In the genomic region with DNA sequence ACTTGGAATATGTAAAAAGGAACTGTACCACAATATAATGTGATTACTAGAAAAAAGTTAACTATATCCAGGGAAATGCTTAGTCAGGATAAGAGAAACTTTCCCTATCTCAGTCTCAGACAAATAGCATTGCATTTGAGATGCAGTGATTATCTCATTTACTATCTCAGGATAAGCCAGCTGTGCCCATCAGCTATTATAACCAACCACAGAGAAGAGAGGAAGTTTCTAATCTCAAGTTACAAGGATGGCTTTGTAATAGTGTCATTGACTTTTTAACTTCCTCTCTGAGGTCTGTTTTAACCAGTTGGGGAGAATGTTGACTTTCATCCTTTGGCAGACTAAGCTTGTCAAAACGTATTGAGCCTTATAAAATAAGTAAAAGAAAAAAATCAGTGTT, we compare ENCODE assay signal across 9 cellular contexts. TPM values are rescaled to one million over a fixed set of nuclear protein-coding genes. Genes with fewer than 3 reads are reported as not detected.
A peak's percentile ranks its signal among the peaks of the same experiment; 100 is the strongest.
DNase-seq lines count a peak whose midpoint lies in the region; ATAC-seq and TF ChIP-seq lines count a peak whose summit lies in the region.
"Had no signal": no experiment of that assay in that cellular context is flagged by ENCODE, and none has a peak within 500 bp of the region (broad histone marks: within the 10 kb centered on the region; RNA-seq: fewer than 3 reads in every experiment).

No MANE protein-coding gene starts in this region.

- TF ChIP-seq RAD21 in SK-N-SH (IDR thresholded peaks at IDR 0.05; ENCODE audit: low read length) = no peak

- POLR2A ChIA-PET in activated CD4-positive, alpha-beta T cell treated with anti-CD3 and anti-CD28 coated beads, Interleukin-2, amount 10 ng/mL, durations not matched to agents 7 days and 5 days (lab: Charles Lee) = interaction anchor here (0.6 kb wide), 1 partner anchor 43 kb away, joined by 6 read pairs; no protein-coding TSS in a partner anchor
- POLR2A ChIA-PET in SK-N-SH (lab: Yijun Ruan, JAX) = no interaction called here

- DNase-seq in activated CD4-positive, alpha-beta T cell treated with anti-CD3 and anti-CD28 coated beads, Interleukin-2, amount 10 ng/mL, durations not matched to agents 7 days and 5 days = no peak
- DNase-seq in activated CD4-positive, alpha-beta T cell treated with anti-CD3 and anti-CD28 coated beads, Interleukin-2, amount 50 U/mL, for 48 hours = no peak
- DNase-seq in SK-N-SH (no peak), renal cortical epithelial cell (ENCODE audit: low read depth) (peak; percentile 16), sciatic nerve (ENCODE audit: low spot score) (no peak), lower lobe of right lung (no peak)
- DNase-seq in activated T-cell treated with anti-CD3 and anti-CD28 coated beads, Interleukin-2, amount 50 U/mL, for 24 hours = no peak

- peaks cover 0 to 23% of the 10 kb centered on the region in 2 experiments; a peak in 2 of 4 replicates for H3K4me1 ChIP-seq in SK-N-SH (ENCODE audit: control insufficient read depth in 1 of 2, insufficient read depth in 2 of 2, low read depth in 1 of 2, low read length in 1 of 2)
- H3K4me1 ChIP-seq in lower lobe of right lung = peaks cover 8% of the 10 kb centered on the region

- H3K4me3 ChIP-seq in SK-N-SH (ENCODE audit: low read depth in 2 of 2, low read length in 1 of 2) = no peak overlapping the region
- no peak overlapping the region for H3K4me3 ChIP-seq in lower lobe of right lung

- no peaks in the 10 kb centered on the region for H3K27me3 Mint-ChIP-seq in activated CD4-positive, alpha-beta T cell treated with anti-CD3 and anti-CD28 coated beads, Interleukin-2, amount 10 ng/mL, durations not matched to agents 7 days and 5 days
- no peaks in the 10 kb centered on the region for H3K27me3 Mint-ChIP-seq in activated T-cell treated with anti-CD3 and anti-CD28 coated beads, Interleukin-2, amount 50 U/mL, for 24 hours

- H3K4me2 ChIP-seq in SK-N-SH = 0 out of 2 replicates have a peak overlapping the region, but pooled peaks have one; percentile 1

- CTCF ChIA-PET in activated CD4-positive, alpha-beta T cell treated with anti-CD3 and anti-CD28 coated beads, Interleukin-2, amount 10 ng/mL, durations not matched to agents 7 days and 5 days (lab: Charles Lee) = interaction anchor here (0.6 to 1.0 kb wide), 2 partner anchors 33 to 74 kb away, joined by 3 read pairs; no protein-coding TSS in a partner anchor
- CTCF ChIA-PET in SK-N-SH (lab: Yijun Ruan, JAX) = interaction anchor here (1.2 kb wide), 1 partner anchor 10 kb away, joined by 3 read pairs; no protein-coding TSS in a partner anchor

- H3K36me3 ChIP-seq in SK-N-SH (replicated peaks in 1 of 2; ENCODE audit: control insufficient read depth in 1 of 2, insufficient read depth in 2 of 2, low read length in 1 of 2) (peaks cover 22 to 40% of the 10 kb centered on the region in 2 experiments), lower lobe of right lung (peaks cover 20% of the 10 kb centered on the region)

- peaks cover 22% of the 10 kb centered on the region for H3F3A ChIP-seq in SK-N-SH (replicated peaks; ENCODE audit: insufficient read depth)

- H3K79me2 ChIP-seq in SK-N-SH (ENCODE audit: insufficient read depth) = peaks cover 38% of the 10 kb centered on the region

- H3K4me1 Mint-ChIP-seq in activated CD4-positive, alpha-beta T cell treated with anti-CD3 and anti-CD28 coated beads, Interleukin-2, amount 10 ng/mL, durations not matched to agents 7 days and 5 days = peaks cover 34% of the 10 kb centered on the region
- peaks cover 14% of the 10 kb centered on the region for H3K4me1 Mint-ChIP-seq in activated T-cell treated with anti-CD3 and anti-CD28 coated beads, Interleukin-2, amount 50 U/mL, for 24 hours (ENCODE audit: low read depth)

- no peak overlapping the region for H3K4me3 Mint-ChIP-seq in activated CD4-positive, alpha-beta T cell treated with anti-CD3 and anti-CD28 coated beads, Interleukin-2, amount 10 ng/mL, durations not matched to agents 7 days and 5 days
- H3K4me3 Mint-ChIP-seq in activated T-cell treated with anti-CD3 and anti-CD28 coated beads, Interleukin-2, amount 50 U/mL, for 24 hours = no peak overlapping the region
- H3K4me3 Mint-ChIP-seq: nephron had no signal

- intact Hi-C loops in sciatic nerve (cut with DNase I) (no loop called here), lower lobe of right lung (cut with DNase I) (no loop called here)

- TF ChIP-seq EP300 in SK-N-SH (IDR thresholded peaks at IDR 0.05; ENCODE audit: borderline replicate concordance in 1 of 2, low read depth in 1 of 2, low read length in 1 of 2) = peak in 1 of 2 experiments; percentile 61; a peak in 1 of 4 replicates

- no peaks in the 10 kb centered on the region for H3K9me3 ChIP-seq in SK-N-SH
- H3K9me3 ChIP-seq in lower lobe of right lung = no peaks in the 10 kb centered on the region

- H3K27me3 ChIP-seq in SK-N-SH (ENCODE audit: insufficient read depth) (no peaks in the 10 kb centered on the region), lower lobe of right lung (ENCODE audit: low read depth) (no peaks in the 10 kb centered on the region)

- no peaks in the 10 kb centered on the region for H4K20me1 ChIP-seq in SK-N-SH (ENCODE audit: insufficient read depth)

- H3K27ac ChIP-seq in SK-N-SH (ENCODE audit: low read depth in 2 of 2, low read length in 1 of 2) (peak overlapping the region in 1 of 2 experiments; percentile 60; a peak in 3 of 4 replicates), lower lobe of right lung (no peak overlapping the region)

- peaks cover 20% of the 10 kb centered on the region for H3K36me3 Mint-ChIP-seq in activated CD4-positive, alpha-beta T cell treated with anti-CD3 and anti-CD28 coated beads, Interleukin-2, amount 10 ng/mL, durations not matched to agents 7 days and 5 days (ENCODE audit: low read depth)
- peaks cover 66% of the 10 kb centered on the region for H3K36me3 Mint-ChIP-seq in activated T-cell treated with anti-CD3 and anti-CD28 coated beads, Interleukin-2, amount 50 U/mL, for 24 hours (ENCODE audit: low read depth)

- peak overlapping the region; percentile 36 for H3K27ac Mint-ChIP-seq in activated CD4-positive, alpha-beta T cell treated with anti-CD3 and anti-CD28 coated beads, Interleukin-2, amount 10 ng/mL, durations not matched to agents 7 days and 5 days
- no peak overlapping the region for H3K27ac Mint-ChIP-seq in activated T-cell treated with anti-CD3 and anti-CD28 coated beads, Interleukin-2, amount 50 U/mL, for 24 hours
- H3K27ac Mint-ChIP-seq: nephron had no signal

- no peak overlapping the region for H2AFZ ChIP-seq in SK-N-SH (ENCODE audit: low read depth)

- no peak overlapping the region for H3K9ac ChIP-seq in SK-N-SH

- TF ChIP-seq CTCF in SK-N-SH (IDR thresholded peaks at IDR 0.05) = no peak
- TF ChIP-seq CTCF in lower lobe of right lung (IDR thresholded peaks at IDR 0.05) = no peak

- WGBS in SK-N-SH (ENCODE audit: low lambda C conversion rate) = 19% methylated on average over 1 of the region's 1 CpG

- no peaks in the 10 kb centered on the region for H3K9me3 Mint-ChIP-seq in activated CD4-positive, alpha-beta T cell treated with anti-CD3 and anti-CD28 coated beads, Interleukin-2, amount 10 ng/mL, durations not matched to agents 7 days and 5 days
- no peaks in the 10 kb centered on the region for H3K9me3 Mint-ChIP-seq in activated T-cell treated with anti-CD3 and anti-CD28 coated beads, Interleukin-2, amount 50 U/mL, for 24 hours
- H3K9me3 Mint-ChIP-seq: nephron had no signal

- ATAC-seq in HG03064 (IDR thresholded peaks at IDR 0.05; ENCODE audit: low read depth, unreplicated experiment) = peak; percentile 88
- ATAC-seq in sciatic nerve = no peak
- ATAC-seq in lower lobe of right lung = no peak

- no peaks in the 10 kb centered on the region for H3K9me2 ChIP-seq in SK-N-SH

TF ChIP-seq in SK-N-SH, 30 proteins besides CTCF, POLR2A, EP300 and RAD21 (continues in another document):
- 0 out of 2 replicates have a peak, but pooled peaks have one; percentile 64 for TF ChIP-seq SIN3A (IDR thresholded peaks at IDR 0.05; ENCODE audit: borderline replicate concordance, low read depth, low read length)
- no peak for TF ChIP-seq GATA2 (CRISPR knock-in tag; IDR thresholded peaks at IDR 0.05)
- TF ChIP-seq, protein P1, sequence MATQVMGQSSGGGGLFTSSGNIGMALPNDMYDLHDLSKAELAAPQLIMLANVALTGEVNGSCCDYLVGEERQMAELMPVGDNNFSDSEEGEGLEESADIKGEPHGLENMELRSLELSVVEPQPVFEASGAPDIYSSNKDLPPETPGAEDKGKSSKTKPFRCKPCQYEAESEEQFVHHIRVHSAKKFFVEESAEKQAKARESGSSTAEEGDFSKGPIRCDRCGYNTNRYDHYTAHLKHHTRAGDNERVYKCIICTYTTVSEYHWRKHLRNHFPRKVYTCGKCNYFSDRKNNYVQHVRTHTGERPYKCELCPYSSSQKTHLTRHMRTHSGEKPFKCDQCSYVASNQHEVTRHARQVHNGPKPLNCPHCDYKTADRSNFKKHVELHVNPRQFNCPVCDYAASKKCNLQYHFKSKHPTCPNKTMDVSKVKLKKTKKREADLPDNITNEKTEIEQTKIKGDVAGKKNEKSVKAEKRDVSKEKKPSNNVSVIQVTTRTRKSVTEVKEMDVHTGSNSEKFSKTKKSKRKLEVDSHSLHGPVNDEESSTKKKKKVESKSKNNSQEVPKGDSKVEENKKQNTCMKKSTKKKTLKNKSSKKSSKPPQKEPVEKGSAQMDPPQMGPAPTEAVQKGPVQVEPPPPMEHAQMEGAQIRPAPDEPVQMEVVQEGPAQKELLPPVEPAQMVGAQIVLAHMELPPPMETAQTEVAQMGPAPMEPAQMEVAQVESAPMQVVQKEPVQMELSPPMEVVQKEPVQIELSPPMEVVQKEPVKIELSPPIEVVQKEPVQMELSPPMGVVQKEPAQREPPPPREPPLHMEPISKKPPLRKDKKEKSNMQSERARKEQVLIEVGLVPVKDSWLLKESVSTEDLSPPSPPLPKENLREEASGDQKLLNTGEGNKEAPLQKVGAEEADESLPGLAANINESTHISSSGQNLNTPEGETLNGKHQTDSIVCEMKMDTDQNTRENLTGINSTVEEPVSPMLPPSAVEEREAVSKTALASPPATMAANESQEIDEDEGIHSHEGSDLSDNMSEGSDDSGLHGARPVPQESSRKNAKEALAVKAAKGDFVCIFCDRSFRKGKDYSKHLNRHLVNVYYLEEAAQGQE (IDR thresholded peaks at IDR 0.05; ENCODE audit: low read depth, low read length) = no peak
- TF ChIP-seq, protein P2, sequence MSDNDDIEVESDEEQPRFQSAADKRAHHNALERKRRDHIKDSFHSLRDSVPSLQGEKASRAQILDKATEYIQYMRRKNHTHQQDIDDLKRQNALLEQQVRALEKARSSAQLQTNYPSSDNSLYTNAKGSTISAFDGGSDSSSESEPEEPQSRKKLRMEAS (IDR thresholded peaks at IDR 0.05; ENCODE audit: low read depth) = peak; percentile 46; the same call in 1 of the 2 replicates
- TF ChIP-seq ELF1 (IDR thresholded peaks at IDR 0.05) = peak; percentile 34; the same call in 1 of the 2 replicates

RNA-seq across cellular contexts. Expression of a gene that starts 56.5 kb away (rescaled TPM):
- 10 to 100 TPM in 1 of 2 experiments, 1 to 10 TPM in 1; 9.0 to 12.0 TPM for total RNA-seq in activated CD4-positive, alpha-beta T cell treated with anti-CD3 and anti-CD28 coated beads, Interleukin-2, amount 10 ng/mL, durations not matched to agents 7 days and 5 days
- polyA plus RNA-seq in SK-N-SH (2012; rRNA removed) = 8.5 and 11.4 TPM in 2 replicates
- 12.0 and 14.0 TPM in 2 replicates for polyA plus RNA-seq in SK-N-SH (2012; cell fraction: cytosol; rRNA removed)
- polyA plus RNA-seq in SK-N-SH (2012; cell fraction: nucleus; rRNA removed) = 6.6 and 13.2 TPM in 2 replicates
- total RNA-seq in renal cortical epithelial cell = 33.2 and 40.3 TPM in 2 replicates
- total RNA-seq in sciatic nerve = 33.6 TPM
- 74.7 TPM for total RNA-seq in lower lobe of right lung
